8 cellular contexts compared by ENCODE assay signal in the genomic region with DNA sequence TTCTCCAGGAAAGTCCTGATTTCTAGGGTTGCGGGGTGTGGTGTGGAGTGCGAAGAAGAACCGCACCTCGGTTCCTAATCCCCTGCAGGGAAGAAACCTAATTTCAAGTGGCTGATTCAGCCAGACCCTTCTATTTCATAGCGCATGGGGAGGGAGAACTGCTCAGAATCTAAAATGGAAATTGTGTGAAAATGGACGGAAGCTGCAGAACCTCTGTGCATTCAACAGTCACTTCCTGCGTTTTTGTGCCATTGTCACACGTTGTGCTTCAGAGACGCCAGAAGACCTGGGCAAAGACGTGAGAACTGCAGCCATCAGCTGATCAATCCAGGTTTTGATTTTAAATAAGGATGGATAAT. TPM values are rescaled to one million over a fixed set of nuclear protein-coding genes. Genes with fewer than 3 reads are reported as not detected.
DNase-seq lines count a peak whose midpoint lies in the region; ATAC-seq and TF ChIP-seq lines count a peak whose summit lies in the region.

No MANE protein-coding gene starts in this region.

- ATAC-seq in CD8-positive, alpha-beta T cell: peak; percentile 39
- peak; percentile 29 for ATAC-seq in GM21381 (IDR thresholded peaks at IDR 0.05; ENCODE audit: unreplicated experiment)
- no peak for ATAC-seq in GM18520 (IDR thresholded peaks at IDR 0.05; ENCODE audit: unreplicated experiment)

- peak overlapping the region; percentile 87 for H3K27ac ChIP-seq in CD8-positive, alpha-beta T cell (ENCODE audit: low read depth, low read length)
- H3K27ac ChIP-seq in breast epithelium (peak overlapping the region; percentile 68 to 84), mucosa of rectum (ENCODE audit: low read depth in 2 of 2, low read length in 2 of 2) (peak overlapping the region; percentile 86 to 87), urinary bladder (ENCODE audit: low read depth) (peak overlapping the region; percentile 61)

- H3K4me1 ChIP-seq in CD8-positive, alpha-beta T cell (ENCODE audit: insufficient read depth, low read length): peaks cover 47% of the 10 kb centered on the region
- no peaks in the 10 kb centered on the region for H3K4me1 ChIP-seq in breast epithelium
- H3K4me1 ChIP-seq in mucosa of rectum (ENCODE audit: control insufficient read depth in 2 of 2, insufficient read depth in 2 of 2, low read length in 2 of 2): peaks cover 30 to 36% of the 10 kb centered on the region in 2 donors
- H3K4me1 ChIP-seq in urinary bladder (ENCODE audit: insufficient read depth): no peaks in the 10 kb centered on the region

- H3K9me3 ChIP-seq in CD8-positive, alpha-beta T cell (ENCODE audit: low read length): no peaks in the 10 kb centered on the region
- H3K9me3 ChIP-seq in breast epithelium (no peaks in the 10 kb centered on the region), mucosa of rectum (ENCODE audit: control insufficient read depth in 2 of 2, low read length in 2 of 2) (no peaks in the 10 kb centered on the region)

- WGBS in urinary bladder: 19% methylated on average over 10 of the region's 10 CpGs

- CTCF ChIA-PET in CD8-positive, alpha-beta T cell (lab: Charles Lee): interaction anchor here (0.8 to 1.2 kb wide), 3 partner anchors 9 to 44 kb away, joined by 3 to 6 read pairs (median 4); no protein-coding TSS in a partner anchor

- H3K9me3 Mint-ChIP-seq in CD8-positive, alpha-beta T cell: no peaks in the 10 kb centered on the region

- intact Hi-C loops in CD8-positive, alpha-beta T cell (cut with DNase I, micrococcal nuclease): loop anchor here (2.0 to 10.0 kb wide), 11 partner anchors 19 to 1611 kb away; partner anchors contain the start of genes ATG3 (in 2 of the 2), ATP6V1A (in 1 of the 2), NAA50 (in 1 of the 2) and SLC35A5 (in 1 of the 2)
- intact Hi-C loops in breast epithelium (cut with DNase I; ENCODE audit: low total_unique reads): no loop called here

- H3K27me3 ChIP-seq in CD8-positive, alpha-beta T cell (ENCODE audit: insufficient read depth, low read length): no peaks in the 10 kb centered on the region
- H3K27me3 ChIP-seq in breast epithelium (peaks cover 0 to 8% of the 10 kb centered on the region in 2 donors), mucosa of rectum (ENCODE audit: control insufficient read depth in 2 of 2, insufficient read depth in 2 of 2, low read length in 2 of 2) (no peaks in the 10 kb centered on the region)

- no peaks in the 10 kb centered on the region for H3K27me3 Mint-ChIP-seq in CD8-positive, alpha-beta T cell (ENCODE audit: low read depth)

- H3K4me3 Mint-ChIP-seq in CD8-positive, alpha-beta T cell: peak overlapping the region; percentile 96

- H3K36me3 Mint-ChIP-seq in CD8-positive, alpha-beta T cell: peaks cover 47% of the 10 kb centered on the region

- TF ChIP-seq POLR2A in breast epithelium (IDR thresholded peaks at IDR 0.05): no peak

- H3K36me3 ChIP-seq in CD8-positive, alpha-beta T cell (ENCODE audit: insufficient read depth, low read length): no peaks in the 10 kb centered on the region
- H3K36me3 ChIP-seq in breast epithelium (no peaks in the 10 kb centered on the region), mucosa of rectum (ENCODE audit: control insufficient read depth in 2 of 2, insufficient read depth in 2 of 2, low read length in 2 of 2) (no peaks in the 10 kb centered on the region), urinary bladder (ENCODE audit: insufficient read depth) (no peaks in the 10 kb centered on the region)

- H3K9ac ChIP-seq in mucosa of rectum (ENCODE audit: low read depth in 1 of 2, low read length in 2 of 2): peak overlapping the region; percentile 87 to 94

- H3K4me1 Mint-ChIP-seq in CD8-positive, alpha-beta T cell (ENCODE audit: low read depth): peaks cover 67% of the 10 kb centered on the region

- TF ChIP-seq CTCF in CD8-positive, alpha-beta T cell (IDR thresholded peaks at IDR 0.05): no peak
- no peak for TF ChIP-seq CTCF in breast epithelium (IDR thresholded peaks at IDR 0.05)

- peak; percentile 14 to 66 (median 39) for DNase-seq in CD8-positive, alpha-beta T cell
- DNase-seq in NCI-H146 treated with DMSO at 0.1 percent for 48 hours (lab: John Stamatoyannopoulos, UW; ENCODE audit: unreplicated experiment): peak; percentile 23
- DNase-seq in breast epithelium (ENCODE audit: low spot score in 2 of 2): no peak
- DNase-seq in AG08395 (ENCODE audit: low spot score): no peak

- POLR2A ChIA-PET in CD8-positive, alpha-beta T cell (lab: Charles Lee): interaction anchor here (0.6 to 2.7 kb wide), 9 partner anchors 19 to 1612 kb away, joined by 3 to 36 read pairs (median 5); partner anchors contain the start of genes NAA50, SPICE1 and USF3

- peak overlapping the region; percentile 97 for H3K27ac Mint-ChIP-seq in CD8-positive, alpha-beta T cell

- peak overlapping the region; percentile 83 for H3K4me3 ChIP-seq in CD8-positive, alpha-beta T cell (ENCODE audit: low read depth, low read length)
- H3K4me3 ChIP-seq in breast epithelium (peak overlapping the region; percentile 49 to 83 (median 73)), mucosa of rectum (ENCODE audit: low read length in 2 of 2) (peak overlapping the region; percentile 64 to 95), urinary bladder (ENCODE audit: low read depth, low read length) (peak overlapping the region; percentile 67)

RNA-seq across cellular contexts. Expression of gene SIDT1, which starts 1.2 kb away (rescaled TPM):
- total RNA-seq in CD8-positive, alpha-beta T cell: 10 to 100 TPM; 32.1 to 38.3 TPM
- 10 to 100 TPM in 2 of 3 donors, 1 to 10 TPM in 1; 3.8 to 95.0 (median 52.8) TPM for total RNA-seq in breast epithelium
- total RNA-seq in urinary bladder: 25.7 TPM
- 2.2 TPM for polyA plus RNA-seq in urinary bladder

RNA-seq across cellular contexts. Expression of gene SPICE1, which starts 18.6 kb away (rescaled TPM):
- total RNA-seq in CD8-positive, alpha-beta T cell: 10 to 100 TPM; 10.6 to 11.6 TPM
- total RNA-seq in breast epithelium (10 to 100 TPM in 2 of 3 donors, 1 to 10 TPM in 1; 9.8 to 44.8 (median 40.6) TPM), urinary bladder (68.3 TPM)
- polyA plus RNA-seq in urinary bladder: 7.0 TPM

Comparison
In these comparisons a context has a peak if more than half of its experiments do, and no peak if none do; other contexts are left out.
1. DNase-seq: peak in CD8-positive, alpha-beta T cell (7 of 7) and NCI-H146 treated with DMSO at 0.1 percent for 48 hours (single experiment); none in breast epithelium (0 of 2) and AG08395 (single experiment).
2. Peak in every context shown above with its lines, with median percentiles within 50 percentile points of each other: H3K27ac ChIP-seq and H3K4me3 ChIP-seq.